In genomic region chr4:113539408-113539807, GRCh38 we compare ENCODE assay signal across 11 cellular contexts.
A peak's percentile ranks its signal among the peaks of the same experiment; 100 is the strongest.
DNase-seq lines count a peak whose midpoint lies in the region; ATAC-seq, FAIRE-seq and TF ChIP-seq lines count a peak whose summit lies in the region.
"Had no signal": no experiment of that assay in that cellular context is flagged by ENCODE, and none has a peak within 500 bp of the region (broad histone marks: within the 10 kb centered on the region; RNA-seq: fewer than 3 reads in every experiment).

No MANE protein-coding gene starts in this region.

- TF ChIP-seq POLR2A in right lobe of liver (IDR thresholded peaks at IDR 0.05) = no peak

- DNase-seq in DMS 273 (lab: John Stamatoyannopoulos, UW; ENCODE audit: unreplicated experiment) (peak; percentile 18), DMS 273 treated with DMSO at 0.1 percent for 48 hours (lab: John Stamatoyannopoulos, UW) (no peak), RCC 7860 (ENCODE audit: low spot score) (peak; percentile 10), left kidney (ENCODE audit: low read depth, low spot score) (peak; percentile 8), D721Med (ENCODE audit: insufficient read length, low spot score) (no peak), right lobe of liver (no peak), OCI-M1 (lab: John Stamatoyannopoulos, UW) (no peak)
- DNase-seq: dorsolateral prefrontal cortex, MM.1S had no signal

- no peak overlapping the region for H3K4me3 ChIP-seq in right lobe of liver
- H3K4me3 ChIP-seq: dorsolateral prefrontal cortex had no signal

- no peak overlapping the region for H3K27ac ChIP-seq in right lobe of liver
- H3K27ac ChIP-seq: 22Rv1 had no signal

- no peaks in the 10 kb centered on the region for H3K27me3 ChIP-seq in right lobe of liver
- H3K27me3 ChIP-seq: dorsolateral prefrontal cortex had no signal

- no peaks in the 10 kb centered on the region for H3K4me1 ChIP-seq in right lobe of liver

- WGBS in right lobe of liver (ENCODE audit: insufficient coverage, low coverage, low lambda C conversion rate, missing lambda C conversion rate) = 68% methylated on average over 3 of the region's 3 CpGs

- ATAC-seq in GM21717 (IDR thresholded peaks at IDR 0.05; ENCODE audit: unreplicated experiment) (peak; percentile 44), right lobe of liver (no peak)

- no peaks in the 10 kb centered on the region for H3K9me3 ChIP-seq in right lobe of liver

- no peak for TF ChIP-seq CTCF in D721Med (IDR thresholded peaks at IDR 0.05; ENCODE audit: insufficient read depth, missing control alignments)
- TF ChIP-seq CTCF in right lobe of liver (IDR thresholded peaks at IDR 0.05) = no peak

- no peak for FAIRE-seq in RCC 7860 (lab: Jason Lieb, UNC)
- no peak for FAIRE-seq in D721Med (lab: Jason Lieb, UNC)

- no peaks in the 10 kb centered on the region for H3K36me3 ChIP-seq in right lobe of liver

- intact Hi-C loops in right lobe of liver (cut with DNase I) = no loop called here

Comparison
In these comparisons a context has a peak if more than half of its experiments do, and no peak if none do; other contexts are left out.
1. DNase-seq: peak in DMS 273 (single experiment), RCC 7860 (single experiment) and left kidney (single experiment); none in DMS 273 treated with DMSO at 0.1 percent for 48 hours (single experiment), D721Med (single experiment), right lobe of liver (0 of 3) and OCI-M1 (single experiment).